26 cellular contexts compared by ENCODE assay signal in the genomic region with DNA sequence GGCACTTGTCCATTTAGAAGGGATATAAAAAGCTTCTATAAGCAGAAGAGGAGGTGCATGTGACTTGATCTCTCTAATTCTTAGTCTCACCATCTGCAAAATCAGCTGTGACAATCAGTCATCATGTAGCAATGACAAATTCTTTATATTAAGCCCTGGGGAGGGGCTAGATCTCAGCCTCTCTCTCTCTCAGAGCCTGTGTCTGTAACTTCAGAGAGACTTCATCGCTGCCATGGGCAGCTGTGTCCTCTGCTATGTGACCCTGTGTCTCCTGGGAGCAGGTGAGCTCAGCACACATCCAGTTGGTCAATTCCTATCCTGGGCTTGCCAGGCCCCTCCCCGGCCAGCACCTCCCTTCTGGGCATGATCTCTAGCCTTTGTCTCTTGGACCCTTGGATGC.
"Had no signal": no experiment of that assay in that cellular context is flagged by ENCODE, and none has a peak within 500 bp of the region (broad histone marks: within the 10 kb centered on the region; RNA-seq: fewer than 3 reads in every experiment).

No MANE protein-coding gene starts in this region.

- H3K4me1 Mint-ChIP-seq: mesothelial cell of epicardium; stimulated activated effector memory CD8-positive, alpha-beta T cell treated with anti-CD3 and anti-CD28 coated beads, Interleukin-12 subunit alpha, Interleukin-12 subunit beta, amount 100 ng/mL, for 72 hours had no signal

- H3K4me2 ChIP-seq: hepatocyte had no signal

- H3K27me3 ChIP-seq: neutrophil, ovary, right atrium auricular region, right lobe of liver had no signal

- H3K27ac ChIP-seq: heart right ventricle, hepatocyte, left ventricle myocardium inferior, neutrophil, ovary, right atrium auricular region, right lobe of liver, skin epidermis, suprapubic skin, thoracic aorta, tibial artery, upper lobe of right lung had no signal

- H3K4me1 ChIP-seq: left ventricle myocardium inferior, right atrium auricular region, right lobe of liver, suprapubic skin, tibial artery, upper lobe of right lung had no signal

- H3K79me2 ChIP-seq: hepatocyte had no signal

- DNase-seq: heart right ventricle; islet precursor cell; left ventricle myocardium inferior; mesendoderm; naive thymus-derived CD4-positive, alpha-beta T cell; ovary; right lobe of liver; stimulated activated CD4-positive, alpha-beta T cell treated with anti-CD3 and anti-CD28 coated beads, Interleukin-12 subunit alpha, Interleukin-12 subunit beta, amount 100 ng/mL, for 4 hours; stimulated activated CD4-positive, alpha-beta T cell treated with anti-CD3 and anti-CD28 coated beads, Interleukin-4, amount 100 ng/mL, for 24 hours; stimulated activated naive CD4-positive, alpha-beta T cell; tibial artery; trophoblast cell; upper lobe of right lung had no signal

- H3K4me3 Mint-ChIP-seq: mesothelial cell of epicardium; naive thymus-derived CD4-positive, alpha-beta T cell; natural killer cell treated with Interleukin-12 subunit alpha and Interleukin-12 subunit beta and Interleukin-15 and Interleukin-18, amount 100 ng/mL, for 72 hours; neural crest cell; stimulated activated effector memory CD8-positive, alpha-beta T cell treated with anti-CD3 and anti-CD28 coated beads, Interleukin-12 subunit alpha, Interleukin-12 subunit beta, amount 100 ng/mL, for 72 hours; stimulated activated naive CD8-positive, alpha-beta T cell treated with anti-CD3 and anti-CD28 coated beads, Interleukin-15, Interleukin-2, amounts not matched to agents 100 ng/mL and 50 ng/mL, for 24 hours had no signal

- H3K9me3 ChIP-seq: heart right ventricle, left ventricle myocardium inferior, neutrophil, ovary, right atrium auricular region, right lobe of liver, suprapubic skin, thoracic aorta, tibial artery, upper lobe of right lung had no signal

- H3K9me3 Mint-ChIP-seq: mesothelial cell of epicardium; naive thymus-derived CD4-positive, alpha-beta T cell; natural killer cell treated with Interleukin-12 subunit alpha and Interleukin-12 subunit beta and Interleukin-15 and Interleukin-18, amount 100 ng/mL, for 72 hours; neural crest cell; stimulated activated effector memory CD8-positive, alpha-beta T cell treated with anti-CD3 and anti-CD28 coated beads, Interleukin-12 subunit alpha, Interleukin-12 subunit beta, amount 100 ng/mL, for 72 hours; stimulated activated naive CD8-positive, alpha-beta T cell treated with anti-CD3 and anti-CD28 coated beads, Interleukin-15, Interleukin-2, amounts not matched to agents 100 ng/mL and 50 ng/mL, for 24 hours had no signal

- H3K4me3 ChIP-seq: heart right ventricle, hepatocyte, left ventricle myocardium inferior, lung, ovary, right atrium auricular region, right lobe of liver, skin epidermis, suprapubic skin, thoracic aorta, tibial artery, upper lobe of right lung had no signal

- H3K27ac Mint-ChIP-seq: mesothelial cell of epicardium; naive thymus-derived CD4-positive, alpha-beta T cell; natural killer cell treated with Interleukin-12 subunit alpha and Interleukin-12 subunit beta and Interleukin-15 and Interleukin-18, amount 100 ng/mL, for 72 hours; progenitor cell of endocrine pancreas; stimulated activated effector memory CD8-positive, alpha-beta T cell treated with anti-CD3 and anti-CD28 coated beads, Interleukin-12 subunit alpha, Interleukin-12 subunit beta, amount 100 ng/mL, for 72 hours; stimulated activated naive CD8-positive, alpha-beta T cell treated with anti-CD3 and anti-CD28 coated beads, Interleukin-15, Interleukin-2, amounts not matched to agents 100 ng/mL and 50 ng/mL, for 24 hours had no signal

- H3K36me3 Mint-ChIP-seq: mesothelial cell of epicardium; naive thymus-derived CD4-positive, alpha-beta T cell; natural killer cell treated with Interleukin-12 subunit alpha and Interleukin-12 subunit beta and Interleukin-15 and Interleukin-18, amount 100 ng/mL, for 72 hours; stimulated activated effector memory CD8-positive, alpha-beta T cell treated with anti-CD3 and anti-CD28 coated beads, Interleukin-12 subunit alpha, Interleukin-12 subunit beta, amount 100 ng/mL, for 72 hours had no signal

- H2AFZ ChIP-seq: hepatocyte had no signal

- H3K36me3 ChIP-seq: heart right ventricle, left ventricle myocardium inferior, neutrophil, ovary, right atrium auricular region, right lobe of liver, suprapubic skin, thoracic aorta, tibial artery, upper lobe of right lung had no signal
